Comparison of ENCODE assay signal across 8 cellular contexts in the genomic region with DNA sequence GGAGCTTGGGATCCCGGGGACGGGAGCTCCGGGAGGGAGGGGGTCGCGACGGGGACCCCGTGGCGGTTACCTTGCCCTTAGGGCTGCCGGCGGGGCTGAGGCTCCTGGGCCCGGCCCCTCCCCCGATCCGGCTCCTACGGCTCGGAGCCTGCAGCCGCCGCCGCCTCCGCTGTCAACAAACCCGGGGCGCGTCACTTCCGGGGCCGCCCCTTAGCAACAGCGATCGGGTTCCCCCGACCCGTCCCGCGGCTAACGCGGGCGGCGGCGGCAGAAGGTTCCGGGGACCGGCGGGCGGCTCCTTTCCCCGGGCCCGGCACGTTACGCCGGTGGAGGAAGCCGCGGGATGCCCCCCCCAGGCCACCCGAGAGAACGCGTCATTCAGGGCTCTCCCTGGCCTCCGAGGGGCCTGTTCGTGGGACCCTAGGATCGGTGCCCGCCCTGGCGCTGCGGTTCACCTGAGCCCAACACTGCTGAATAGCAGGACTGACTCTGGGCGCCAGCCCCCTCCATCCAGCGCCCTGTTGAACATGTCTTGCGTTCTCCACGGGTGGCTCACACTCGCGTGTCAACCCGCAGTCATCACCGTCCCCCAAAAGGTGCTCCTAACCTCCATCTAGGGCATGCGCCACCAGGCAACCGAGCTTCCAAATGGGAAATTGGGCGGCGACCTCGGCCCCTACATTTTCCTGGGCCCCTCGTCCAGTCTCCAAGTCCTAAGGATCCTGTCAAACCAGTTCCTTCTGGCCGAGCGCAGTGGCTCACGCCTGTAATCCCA. TPM values are rescaled to one million over a fixed set of nuclear protein-coding genes. Genes with fewer than 3 reads are reported as not detected.
DNase-seq lines count a peak whose midpoint lies in the region; ATAC-seq and TF ChIP-seq lines count a peak whose summit lies in the region.

TSS of gene ZER1 (minus strand) at position 183 of the 775 bp plus-strand sequence. CDS start 16,362 bp downstream, outside the sequence.

- BruUV-seq in Panc1 (replicated peaks; lab: Mats Ljungman, UMichigan), result no TSS peak

- H3K27me3 ChIP-seq in Panc1 (ENCODE audit: control insufficient read depth, insufficient read depth, low read length) (no peaks in the 10 kb centered on the region), esophagus muscularis mucosa (no peaks in the 10 kb centered on the region)

- H3K4me3 Mint-ChIP-seq in activated T-cell treated with anti-CD3 and anti-CD28 coated beads, Interleukin-2, amount 50 U/mL, for 4 hours, result peak within 1 kb of the TSS; percentile 96

- no peak for TF ChIP-seq EP300 in esophagus muscularis mucosa (IDR thresholded peaks at IDR 0.05)

- H3K36me3 ChIP-seq in Panc1 (ENCODE audit: control insufficient read depth, insufficient read depth, low read length) (no peaks in the 10 kb centered on the region), esophagus muscularis mucosa (peaks cover 0 to 10% (median 9%) of the 10 kb centered on the region in 4 donors)

- peaks cover 33% of the 10 kb centered on the region for H3K4me1 Mint-ChIP-seq in activated T-cell treated with anti-CD3 and anti-CD28 coated beads, Interleukin-2, amount 50 U/mL, for 4 hours (ENCODE audit: low read depth)

- no peaks in the 10 kb centered on the region for H3K27me3 Mint-ChIP-seq in activated T-cell treated with anti-CD3 and anti-CD28 coated beads, Interleukin-2, amount 50 U/mL, for 4 hours (ENCODE audit: low read depth)

- POLR2A ChIA-PET in Panc1 (lab: Charles Lee), result interaction anchor here (0.6 kb wide), 1 partner anchor 32 kb away, joined by 6 read pairs; no protein-coding TSS in a partner anchor

- TF ChIP-seq CTCF in Panc1 (IDR thresholded peaks at IDR 0.05) (no peak), esophagus muscularis mucosa (IDR thresholded peaks at IDR 0.05) (peak in 1 of 3 experiments; percentile 22)

- no peaks in the 10 kb centered on the region for H3K4me1 ChIP-seq in Panc1 (ENCODE audit: control insufficient read depth, insufficient read depth, low read length)
- H3K4me1 ChIP-seq in esophagus muscularis mucosa, result peaks cover 27 to 41% (median 32%) of the 10 kb centered on the region in 4 donors

- WGBS in esophagus muscularis mucosa, result 2% methylated on average over 9 of the region's 72 CpGs

- CTCF ChIA-PET in Panc1 (lab: Charles Lee), result no interaction called here

- TF ChIP-seq POLR2A in esophagus muscularis mucosa (IDR thresholded peaks at IDR 0.05; ENCODE audit: low read depth), result peak; percentile 63

- intact Hi-C loops in Panc1 (cut with micrococcal nuclease; ENCODE audit: unreplicated experiment), result no loop called here
- intact Hi-C loops in esophagus muscularis mucosa (cut with DNase I), result no loop called here

- H3K4me3 ChIP-seq in Panc1 (ENCODE audit: low read depth in 2 of 2, low read length in 2 of 2), result peak within 1 kb of the TSS; percentile 68 to 86
- peak within 1 kb of the TSS; percentile 76 to 98 (median 86) for H3K4me3 ChIP-seq in esophagus muscularis mucosa

- H3K9me3 Mint-ChIP-seq in activated T-cell treated with anti-CD3 and anti-CD28 coated beads, Interleukin-2, amount 50 U/mL, for 4 hours, result no peaks in the 10 kb centered on the region

- DNase-seq in DMS 273 treated with DMSO at 0.1 percent for 48 hours (lab: John Stamatoyannopoulos, UW) (peak; percentile 63), KBM-7 (peak; percentile 86), Panc1 (ENCODE audit: low read depth, low spot score) (no peak), esophagus muscularis mucosa (ENCODE audit: extremely low spot score) (peak; percentile 98), myocyte (ENCODE audit: low read depth) (peak; percentile 90)
- peak; percentile 94 for DNase-seq in activated T-cell treated with anti-CD3 and anti-CD28 coated beads, Interleukin-2, amount 50 U/mL, for 4 hours
- peak; percentile 85 to 92 for DNase-seq in stimulated activated CD8-positive, alpha-beta memory T cell treated with anti-CD3 and anti-CD28 coated beads, Interleukin-7, amount 100 ng/mL, for 4 hours (ENCODE audit: low read depth in 2 of 2)

- in situ Hi-C loops in KBM-7 (cut with MboI; ENCODE audit: low pct_unique_long_range_greater_than_20kb, low sequenced_read_pairs) (no loop called here), Panc1 (cut with HindIII; ENCODE audit: low pct_unique_long_range_greater_than_20kb, low sequenced_read_pairs) (no loop called here)

- ATAC-seq in GM21619 (IDR thresholded peaks at IDR 0.05; ENCODE audit: unreplicated experiment), result peak; percentile 89
- ATAC-seq in Panc1, result peak; percentile 97
- ATAC-seq in activated T-cell treated with anti-CD3 and anti-CD28 coated beads, Interleukin-2, amount 50 U/mL, for 4 hours, result peak; percentile 95 to 97

- H3K9me3 ChIP-seq in Panc1 (ENCODE audit: control insufficient read depth, insufficient read depth, low read depth, low read length) (no peaks in the 10 kb centered on the region), esophagus muscularis mucosa (peaks cover 0 to 5% (median 0%) of the 10 kb centered on the region in 4 donors)

- H3K36me3 Mint-ChIP-seq in activated T-cell treated with anti-CD3 and anti-CD28 coated beads, Interleukin-2, amount 50 U/mL, for 4 hours (ENCODE audit: insufficient read depth), result peaks cover 6% of the 10 kb centered on the region

- H3K27ac ChIP-seq in Panc1 (ENCODE audit: low read length), result peak within 1 kb of the TSS; percentile 83
- H3K27ac ChIP-seq in esophagus muscularis mucosa (replicated peaks in 1 of 4), result peak within 1 kb of the TSS; percentile 89 to 94 (median 92)

RNA-seq across cellular contexts. Expression of gene ZER1, which starts in this region (rescaled TPM):
- total RNA-seq in Panc1 (2021; ENCODE audit: unreplicated experiment), result 16.2 TPM
- polyA plus RNA-seq in Panc1 (2012; ENCODE audit: insufficient read length), result 21.2 TPM
- total RNA-seq in activated T-cell treated with anti-CD3 and anti-CD28 coated beads, Interleukin-2, amount 50 U/mL, for 4 hours, result 10 to 100 TPM; 10.9 to 14.9 (median 14.5) TPM
- total RNA-seq in esophagus muscularis mucosa, result 100 to 1,000 TPM in 1 of 4 donors, 10 to 100 TPM in 3; 56.5 to 114 (median 79.4) TPM
- 47.0 and 54.2 TPM in 2 replicates for total RNA-seq in myocyte
- 42.1 TPM for polyA plus RNA-seq in myocyte (2012)
